4 cellular contexts compared by ENCODE assay signal in genomic region chr3:133005032-133005431, GRCh38. TPM values are rescaled to one million over a fixed set of nuclear protein-coding genes. Genes with fewer than 3 reads are reported as not detected.
"Had no signal": no experiment of that assay in that cellular context is flagged by ENCODE, and none has a peak within 500 bp of the region (broad histone marks: within the 10 kb centered on the region; RNA-seq: fewer than 3 reads in every experiment).

No MANE protein-coding gene starts in this region.

RNA-seq across cellular contexts. Expression of gene TMEM108, which starts 33.2 kb away (rescaled TPM):
- total RNA-seq: MCF 10A; OCI-LY7; PC-9; T-helper 1 cell treated with Interleukin-12 subunit alpha and Interleukin-12 subunit beta and Interleukin-4 antibody, amounts not matched to agents 30 ng/mL and 1 ng/mL, for 36 hours had no signal
